In the genomic region with DNA sequence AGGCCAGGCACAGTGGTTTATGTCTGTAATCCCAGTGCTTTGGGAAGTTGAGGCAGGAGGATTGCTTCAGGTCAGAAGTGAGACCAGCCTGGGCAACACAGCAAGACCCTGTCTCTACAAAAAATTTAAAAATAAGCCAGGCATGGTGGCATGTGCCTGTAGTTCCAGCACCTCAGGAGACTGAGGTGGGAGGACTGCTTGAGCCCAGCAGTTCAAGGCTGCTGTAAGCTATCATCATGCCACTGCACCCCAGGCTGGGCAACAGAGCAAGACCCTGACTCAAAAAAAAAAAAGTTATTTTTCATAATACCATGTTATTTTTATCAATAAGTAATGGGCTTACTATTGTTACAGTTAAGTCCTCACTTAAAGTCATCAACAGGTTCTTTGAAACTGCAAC, we compare ENCODE assay signal across 7 cellular contexts.
"Had no signal": no experiment of that assay in that cellular context is flagged by ENCODE, and none has a peak within 500 bp of the region (broad histone marks: within the 10 kb centered on the region; RNA-seq: fewer than 3 reads in every experiment).

No MANE protein-coding gene starts in this region.

- H3K9me3 Mint-ChIP-seq: IgD-negative memory B cell had no signal

- DNase-seq: IMR-90, KBM-7, KG1 had no signal

- H3K4me2 ChIP-seq: KMS-11 had no signal

- H3K27ac ChIP-seq: HL-60, KMS-11 had no signal

- H3K9ac ChIP-seq: KMS-11 had no signal

- H3K27ac Mint-ChIP-seq: IgD-negative memory B cell had no signal

- H3K27me3 Mint-ChIP-seq: IgD-negative memory B cell had no signal

- FAIRE-seq: HTR-8/SVneo had no signal
